Comparison of ENCODE assay signal across 8 cellular contexts in the genomic region with DNA sequence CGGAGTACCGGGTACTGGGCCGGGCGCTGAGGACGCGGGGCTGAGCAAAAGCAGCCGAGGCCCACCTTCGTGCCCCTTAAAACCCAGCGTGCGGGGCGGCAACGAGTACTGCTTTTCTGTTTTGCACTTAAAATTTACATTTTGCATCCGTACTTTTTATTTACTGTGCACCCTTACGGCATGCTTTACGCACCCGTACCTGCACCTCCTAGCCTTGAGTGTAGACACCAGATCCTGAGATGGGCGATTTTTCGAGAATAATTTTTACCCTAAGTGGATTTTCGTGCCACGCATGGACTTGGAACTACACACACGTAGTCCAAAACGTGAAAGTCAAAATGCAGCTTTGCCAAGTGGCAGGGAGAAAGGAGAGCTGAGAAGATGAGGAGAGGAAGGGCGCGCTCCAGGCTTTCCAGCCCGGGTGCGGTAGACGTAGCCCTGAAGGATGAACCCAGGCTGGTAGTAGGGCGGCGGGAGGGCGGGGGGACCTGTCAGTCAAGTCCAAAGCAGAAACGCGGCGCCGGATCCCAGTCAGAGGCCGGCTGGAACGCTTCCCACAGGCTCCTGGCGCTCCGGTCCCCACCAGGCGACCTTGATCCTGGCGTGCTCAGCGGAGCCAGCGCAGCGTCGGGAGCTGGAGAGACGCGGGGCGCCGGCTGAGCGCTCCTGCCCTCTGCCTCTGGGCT. TPM values are rescaled to one million over a fixed set of nuclear protein-coding genes. Genes with fewer than 3 reads are reported as not detected.
A peak's percentile ranks its signal among the peaks of the same experiment; 100 is the strongest.
DNase-seq lines count a peak whose midpoint lies in the region; ATAC-seq, FAIRE-seq and TF ChIP-seq lines count a peak whose summit lies in the region.

No MANE protein-coding gene starts in this region.

- peaks cover 18% of the 10 kb centered on the region for H3K4me1 Mint-ChIP-seq in activated naive CD4-positive, alpha-beta T cell treated with anti-CD3 and anti-CD28 coated beads for 36 hours (ENCODE audit: low read depth)
- peaks cover 5% of the 10 kb centered on the region for H3K4me1 Mint-ChIP-seq in activated T-helper 2 cell treated with anti-CD3 and anti-CD28 coated beads, Interferon-gamma antibody, Interleukin-2, Interleukin-4, amounts not matched to agents 10 μg/mL and 5 μg/mL and 100 μg/mL, durations not matched to agents 14 hours and 24 hours and 36 hours (ENCODE audit: low read depth)

- in situ Hi-C loops in transverse colon (cut with MboI; ENCODE audit: low pct_ligation_motif_present in 1 of 4, low pct_unique_long_range_greater_than_20kb in 1 of 4, low sequenced_read_pairs in 3 of 4) = no loop called here

- peaks cover 54% of the 10 kb centered on the region for H3K27me3 Mint-ChIP-seq in activated naive CD4-positive, alpha-beta T cell treated with anti-CD3 and anti-CD28 coated beads for 36 hours (ENCODE audit: low read depth)
- peaks cover 64% of the 10 kb centered on the region for H3K27me3 Mint-ChIP-seq in activated T-helper 2 cell treated with anti-CD3 and anti-CD28 coated beads, Interferon-gamma antibody, Interleukin-2, Interleukin-4, amounts not matched to agents 10 μg/mL and 5 μg/mL and 100 μg/mL, durations not matched to agents 14 hours and 24 hours and 36 hours (ENCODE audit: low read depth)

- H3K4me1 ChIP-seq in right lobe of liver = peaks cover 0 to 22% (median 0%) of the 10 kb centered on the region in 4 donors
- peaks cover 4 to 44% (median 28%) of the 10 kb centered on the region in 4 donors for H3K4me1 ChIP-seq in transverse colon

- FAIRE-seq in RCC 7860 (lab: Jason Lieb, UNC) = no peak

- TF ChIP-seq CTCF in right lobe of liver (IDR thresholded peaks at IDR 0.05) (no peak), transverse colon (IDR thresholded peaks at IDR 0.05) (no peak)

- H3K9me3 ChIP-seq in right lobe of liver (no peaks in the 10 kb centered on the region), transverse colon (no peaks in the 10 kb centered on the region)

- TF ChIP-seq POLR2A in right lobe of liver (IDR thresholded peaks at IDR 0.05) = no peak
- TF ChIP-seq POLR2A in transverse colon (IDR thresholded peaks at IDR 0.05) = no peak

- TF ChIP-seq EP300 in transverse colon (IDR thresholded peaks at IDR 0.05; ENCODE audit: low read depth) = no peak

- DNase-seq in activated naive CD4-positive, alpha-beta T cell treated with anti-CD3 and anti-CD28 coated beads for 36 hours = no peak
- no peak for DNase-seq in activated naive CD4-positive, alpha-beta T cell treated with Interleukin-2 at 50 U/mL for 16 hours
- DNase-seq in activated T-helper 2 cell treated with anti-CD3 and anti-CD28 coated beads, Interferon-gamma antibody, Interleukin-2, Interleukin-4, amounts not matched to agents 10 μg/mL and 5 μg/mL and 100 μg/mL, durations not matched to agents 14 hours and 24 hours and 36 hours (ENCODE audit: low spot score) = no peak
- peak in 2 of 3 donors; percentile 51 to 59 for DNase-seq in right lobe of liver
- DNase-seq in transverse colon = no peak
- DNase-seq in stimulated activated CD4-positive, alpha-beta T cell treated with anti-CD3 and anti-CD28 coated beads, Interleukin-4, amount 100 ng/mL, for 4 hours = no peak
- DNase-seq in RCC 7860 (ENCODE audit: low spot score) = no peak

- H3K4me3 Mint-ChIP-seq in activated naive CD4-positive, alpha-beta T cell treated with anti-CD3 and anti-CD28 coated beads for 36 hours = peak overlapping the region; percentile 53
- peak overlapping the region; percentile 66 for H3K4me3 Mint-ChIP-seq in activated T-helper 2 cell treated with anti-CD3 and anti-CD28 coated beads, Interferon-gamma antibody, Interleukin-2, Interleukin-4, amounts not matched to agents 10 μg/mL and 5 μg/mL and 100 μg/mL, durations not matched to agents 14 hours and 24 hours and 36 hours (ENCODE audit: low read depth)

- CTCF ChIA-PET in activated naive CD4-positive, alpha-beta T cell treated with anti-CD3 and anti-CD28 coated beads for 36 hours (lab: Charles Lee) = no interaction called here

- H3K4me3 ChIP-seq in right lobe of liver (peak overlapping the region; percentile 5 to 59 (median 51)), transverse colon (peak overlapping the region in 3 of 4 donors; percentile 43 to 60 (median 48))

- no peaks in the 10 kb centered on the region for H3K9me3 Mint-ChIP-seq in activated naive CD4-positive, alpha-beta T cell treated with anti-CD3 and anti-CD28 coated beads for 36 hours
- H3K9me3 Mint-ChIP-seq in activated T-helper 2 cell treated with anti-CD3 and anti-CD28 coated beads, Interferon-gamma antibody, Interleukin-2, Interleukin-4, amounts not matched to agents 10 μg/mL and 5 μg/mL and 100 μg/mL, durations not matched to agents 14 hours and 24 hours and 36 hours = no peaks in the 10 kb centered on the region

- 3% methylated on average over 23 of the region's 49 CpGs for WGBS in right lobe of liver (ENCODE audit: insufficient coverage, low coverage, low lambda C conversion rate, missing lambda C conversion rate)
- 4 to 11% methylated on average over 4 to 49 of the region's 49 CpGs for WGBS in transverse colon (ENCODE audit: low coverage in 1 of 2), 2 donors

- peak; percentile 9 to 51 (median 16) for ATAC-seq in right lobe of liver
- no peak for ATAC-seq in GM21529 (IDR thresholded peaks at IDR 0.05; ENCODE audit: unreplicated experiment)

- H3K27me3 ChIP-seq in right lobe of liver (peaks cover 28 to 33% of the 10 kb centered on the region in 2 donors), transverse colon (peaks cover 92% of the 10 kb centered on the region)

- intact Hi-C loops in activated naive CD4-positive, alpha-beta T cell treated with anti-CD3 and anti-CD28 coated beads for 36 hours (cut with micrococcal nuclease) = loop anchor here (1.0 kb wide), 1 partner anchor 596 kb away; no protein-coding TSS in a partner anchor
- intact Hi-C loops in activated T-helper 2 cell treated with anti-CD3 and anti-CD28 coated beads, Interferon-gamma antibody, Interleukin-2, Interleukin-4, amounts not matched to agents 10 μg/mL and 5 μg/mL and 100 μg/mL, durations not matched to agents 14 hours and 24 hours and 36 hours (cut with micrococcal nuclease) = no loop called here
- intact Hi-C loops in right lobe of liver (cut with DNase I) = no loop called here
- intact Hi-C loops in transverse colon (cut with DNase I; ENCODE audit: low total_unique reads) = loop anchor here (5.0 kb wide), 1 partner anchor 1866 kb away; no protein-coding TSS in a partner anchor

- H3K36me3 ChIP-seq in right lobe of liver (no peaks in the 10 kb centered on the region), transverse colon (no peaks in the 10 kb centered on the region)

- H3K27ac ChIP-seq in right lobe of liver (no peak overlapping the region), transverse colon (no peak overlapping the region)

- no peak overlapping the region for H3K27ac Mint-ChIP-seq in activated naive CD4-positive, alpha-beta T cell treated with anti-CD3 and anti-CD28 coated beads for 36 hours
- H3K27ac Mint-ChIP-seq in activated T-helper 2 cell treated with anti-CD3 and anti-CD28 coated beads, Interferon-gamma antibody, Interleukin-2, Interleukin-4, amounts not matched to agents 10 μg/mL and 5 μg/mL and 100 μg/mL, durations not matched to agents 14 hours and 24 hours and 36 hours = no peak overlapping the region

- H3K36me3 Mint-ChIP-seq in activated naive CD4-positive, alpha-beta T cell treated with anti-CD3 and anti-CD28 coated beads for 36 hours (ENCODE audit: low read depth) = no peaks in the 10 kb centered on the region
- H3K36me3 Mint-ChIP-seq in activated T-helper 2 cell treated with anti-CD3 and anti-CD28 coated beads, Interferon-gamma antibody, Interleukin-2, Interleukin-4, amounts not matched to agents 10 μg/mL and 5 μg/mL and 100 μg/mL, durations not matched to agents 14 hours and 24 hours and 36 hours (ENCODE audit: low read depth) = peaks cover 3% of the 10 kb centered on the region

RNA-seq across cellular contexts. Expression of a gene that starts 1.2 kb away (rescaled TPM):
- total RNA-seq in activated naive CD4-positive, alpha-beta T cell treated with anti-CD3 and anti-CD28 coated beads for 36 hours = not detected
- not detected in 2 replicates for total RNA-seq in activated T-helper 2 cell treated with anti-CD3 and anti-CD28 coated beads, Interferon-gamma antibody, Interleukin-2, Interleukin-4, amounts not matched to agents 10 μg/mL and 5 μg/mL and 100 μg/mL, durations not matched to agents 14 hours and 24 hours and 36 hours
- total RNA-seq in right lobe of liver (under 1 TPM in 3 of 6 experiments, not detected in 3; 0.14 to 0.22 (median 0.20) TPM), transverse colon (under 1 TPM in 1 of 4 donors, not detected in 3; 0.32 TPM)

Comparison
In these comparisons a context has a peak if more than half of its experiments do, and no peak if none do; other contexts are left out.
1. DNase-seq: peak in right lobe of liver (2 of 3); none in activated naive CD4-positive, alpha-beta T cell treated with anti-CD3 and anti-CD28 coated beads for 36 hours (single experiment), activated naive CD4-positive, alpha-beta T cell treated with Interleukin-2 at 50 U/mL for 16 hours (single experiment), activated T-helper 2 cell treated with anti-CD3 and anti-CD28 coated beads, Interferon-gamma antibody, Interleukin-2, Interleukin-4, amounts not matched to agents 10 μg/mL and 5 μg/mL and 100 μg/mL, durations not matched to agents 14 hours and 24 hours and 36 hours (single experiment), transverse colon (single experiment), stimulated activated CD4-positive, alpha-beta T cell treated with anti-CD3 and anti-CD28 coated beads, Interleukin-4, amount 100 ng/mL, for 4 hours (0 of 2) and RCC 7860 (single experiment).
2. intact Hi-C loops: an anchor here in activated naive CD4-positive, alpha-beta T cell treated with anti-CD3 and anti-CD28 coated beads for 36 hours (1.0 kb wide) and transverse colon (5.0 kb wide); none called in activated T-helper 2 cell treated with anti-CD3 and anti-CD28 coated beads, Interferon-gamma antibody, Interleukin-2, Interleukin-4, amounts not matched to agents 10 μg/mL and 5 μg/mL and 100 μg/mL, durations not matched to agents 14 hours and 24 hours and 36 hours and right lobe of liver.